In genomic region chr5:61160497-61160896, GRCh38 we compare ENCODE assay signal across 12 cellular contexts. TPM values are rescaled to one million over a fixed set of nuclear protein-coding genes. Genes with fewer than 3 reads are reported as not detected.
DNase-seq lines count a peak whose midpoint lies in the region; ATAC-seq and TF ChIP-seq lines count a peak whose summit lies in the region.
"Had no signal": no experiment of that assay in that cellular context is flagged by ENCODE, and none has a peak within 500 bp of the region (broad histone marks: within the 10 kb centered on the region; RNA-seq: fewer than 3 reads in every experiment).

No MANE protein-coding gene starts in this region.

- H3K36me3 Mint-ChIP-seq in HFFc6 (ENCODE audit: low read depth) = peaks cover 57% of the 10 kb centered on the region
- H3K36me3 Mint-ChIP-seq in activated CD8-positive, alpha-beta T cell treated with anti-CD3 and anti-CD28 coated beads, Interleukin-2, amount 10 ng/mL, durations not matched to agents 7 days and 5 days (ENCODE audit: low read depth) = peaks cover 56% of the 10 kb centered on the region

- peak overlapping the region in 7 of 11 experiments; percentile 84 to 92 (median 89); a peak in 10 of 22 replicates for H3K9ac ChIP-seq in BLaER1 treated with 17β-estradiol and CSF1 and Interleukin-3, amounts not matched to agents 10 nM and 100 nM

- peaks cover 10 to 39% (median 23%) of the 10 kb centered on the region in 11 experiments; a peak in 18 of 22 replicates for H3K9me3 ChIP-seq in BLaER1 treated with 17β-estradiol and CSF1 and Interleukin-3, amounts not matched to agents 10 nM and 100 nM (replicated peaks in 1 of 11)
- peaks cover 7% of the 10 kb centered on the region for H3K9me3 ChIP-seq in mesodermal cell (ENCODE audit: control insufficient read depth, low read length)

- peaks cover 45% of the 10 kb centered on the region for H3K4me1 Mint-ChIP-seq in HFFc6 (ENCODE audit: low read depth)
- peaks cover 36% of the 10 kb centered on the region for H3K4me1 Mint-ChIP-seq in activated CD8-positive, alpha-beta T cell treated with anti-CD3 and anti-CD28 coated beads, Interleukin-2, amount 10 ng/mL, durations not matched to agents 7 days and 5 days (ENCODE audit: low read depth)

- H3K9me3 Mint-ChIP-seq in HFFc6 = no peaks in the 10 kb centered on the region
- no peaks in the 10 kb centered on the region for H3K9me3 Mint-ChIP-seq in activated CD8-positive, alpha-beta T cell treated with anti-CD3 and anti-CD28 coated beads, Interleukin-2, amount 10 ng/mL, durations not matched to agents 7 days and 5 days (ENCODE audit: insufficient read depth)

- no peaks in the 10 kb centered on the region for H3K27me3 ChIP-seq in BLaER1 treated with 17β-estradiol and CSF1 and Interleukin-3, amounts not matched to agents 10 nM and 100 nM

- H3K27ac ChIP-seq in BLaER1 treated with 17β-estradiol and CSF1 and Interleukin-3, amounts not matched to agents 10 nM and 100 nM = peak overlapping the region in 4 of 11 experiments; percentile 86 to 97 (median 93); a peak in 4 of 22 replicates
- no peak overlapping the region for H3K27ac ChIP-seq in mesodermal cell (ENCODE audit: low read depth, low read length, severe bottlenecking)

- peaks cover 11 to 34% (median 21%) of the 10 kb centered on the region in 10 experiments for H3K4me1 ChIP-seq in BLaER1 treated with 17β-estradiol and CSF1 and Interleukin-3, amounts not matched to agents 10 nM and 100 nM
- H3K4me1 ChIP-seq in mesodermal cell (ENCODE audit: control insufficient read depth, insufficient read depth, low read length, poor library complexity, severe bottlenecking) = no peaks in the 10 kb centered on the region

- H3K36me3 ChIP-seq in BLaER1 treated with 17β-estradiol and CSF1 and Interleukin-3, amounts not matched to agents 10 nM and 100 nM = peaks cover 46 to 55% (median 51%) of the 10 kb centered on the region in 11 experiments; a peak in 21 of 22 replicates
- H3K36me3 ChIP-seq in mesodermal cell (ENCODE audit: control insufficient read depth, insufficient read depth, low read length) = peaks cover 40% of the 10 kb centered on the region

- H4K20me1 ChIP-seq in BLaER1 treated with 17β-estradiol and CSF1 and Interleukin-3, amounts not matched to agents 10 nM and 100 nM = no peaks in the 10 kb centered on the region

- POLR2A ChIA-PET in activated CD8-positive, alpha-beta T cell treated with anti-CD3 and anti-CD28 coated beads, Interleukin-2, amount 10 ng/mL, durations not matched to agents 7 days and 5 days (lab: Charles Lee) = no interaction called here

- 100% methylated on average over 3 of the region's 3 CpGs for WGBS in mesodermal cell (ENCODE audit: insufficient coverage in 2 of 2), 2 experiments

- H3K4me3 ChIP-seq in BLaER1 treated with 17β-estradiol and CSF1 and Interleukin-3, amounts not matched to agents 10 nM and 100 nM = peak overlapping the region; percentile 59 to 86 (median 76); a peak in 18 of 20 replicates
- H3K4me3 ChIP-seq in mesodermal cell (ENCODE audit: extremely low read depth, insufficient read depth, low read length, poor library complexity, severe bottlenecking) = peak overlapping the region; percentile 84

- H3K4me2 ChIP-seq in BLaER1 treated with 17β-estradiol and CSF1 and Interleukin-3, amounts not matched to agents 10 nM and 100 nM = peak overlapping the region; percentile 59 to 97 (median 82)

- CTCF ChIA-PET in activated CD8-positive, alpha-beta T cell treated with anti-CD3 and anti-CD28 coated beads, Interleukin-2, amount 10 ng/mL, durations not matched to agents 7 days and 5 days (lab: Charles Lee) = no interaction called here

- H3K4me3 Mint-ChIP-seq in HFFc6 = peak overlapping the region; percentile 97
- peak overlapping the region; percentile 52 for H3K4me3 Mint-ChIP-seq in activated CD8-positive, alpha-beta T cell treated with anti-CD3 and anti-CD28 coated beads, Interleukin-2, amount 10 ng/mL, durations not matched to agents 7 days and 5 days

- H3K27ac Mint-ChIP-seq in HFFc6 = no peak overlapping the region
- no peak overlapping the region for H3K27ac Mint-ChIP-seq in activated CD8-positive, alpha-beta T cell treated with anti-CD3 and anti-CD28 coated beads, Interleukin-2, amount 10 ng/mL, durations not matched to agents 7 days and 5 days

- no peak for TF ChIP-seq CTCF in HFFc6 (IDR thresholded peaks at IDR 0.05)

- no peak for DNase-seq in HFFc6
- no peak for DNase-seq in activated CD8-positive, alpha-beta T cell treated with anti-CD3 and anti-CD28 coated beads, Interleukin-2, amount 10 ng/mL, durations not matched to agents 7 days and 5 days
- DNase-seq in cerebellar nuclear complex (lab: John Stamatoyannopoulos, UW) = no peak
- no peak for DNase-seq in GM19238 (ENCODE audit: insufficient read length, low spot score)
- no peak for DNase-seq in foreskin melanocyte
- DNase-seq in cerebellar cortex (ENCODE audit: low spot score) = no peak
- DNase-seq: activated CD8-positive, alpha-beta memory T cell treated with anti-CD3 and anti-CD28 coated beads, Interleukin-2, amount 50 U/mL, for 48 hours; NCI-H2171; SHP77 treated with DMSO at 0.1 percent for 48 hours; small intestine had no signal

- no peaks in the 10 kb centered on the region; the same call in 1 of the 2 replicates for H3K27me3 Mint-ChIP-seq in HFFc6 (ENCODE audit: insufficient read depth)
- H3K27me3 Mint-ChIP-seq in activated CD8-positive, alpha-beta T cell treated with anti-CD3 and anti-CD28 coated beads, Interleukin-2, amount 10 ng/mL, durations not matched to agents 7 days and 5 days (ENCODE audit: low read depth) = no peaks in the 10 kb centered on the region

- ATAC-seq in activated CD8-positive, alpha-beta T cell treated with anti-CD3 and anti-CD28 coated beads, Interleukin-2, amount 10 ng/mL, durations not matched to agents 7 days and 5 days = no peak

RNA-seq across cellular contexts. Expression of gene SMIM15, which starts 1.8 kb away (rescaled TPM):
- 10 to 100 TPM; 62.6 to 76.8 (median 68.6) TPM for total RNA-seq in HFFc6 (2021; fragmentation: NEBNext Ultra II Directional; extraction: Animal tissue kit (Norgen Biotek cat#: 25700))
- 10 to 100 TPM; 56.1 to 56.3 TPM for total RNA-seq in activated CD8-positive, alpha-beta T cell treated with anti-CD3 and anti-CD28 coated beads, Interleukin-2, amount 10 ng/mL, durations not matched to agents 7 days and 5 days
- polyA plus RNA-seq in mesodermal cell (2013, experiment 1 of 2) = 36.5 TPM
- polyA plus RNA-seq in mesodermal cell (2013, experiment 2 of 2) = 32.4 TPM
